Comparison of ENCODE assay signal across 1 cellular context in the genomic region with DNA sequence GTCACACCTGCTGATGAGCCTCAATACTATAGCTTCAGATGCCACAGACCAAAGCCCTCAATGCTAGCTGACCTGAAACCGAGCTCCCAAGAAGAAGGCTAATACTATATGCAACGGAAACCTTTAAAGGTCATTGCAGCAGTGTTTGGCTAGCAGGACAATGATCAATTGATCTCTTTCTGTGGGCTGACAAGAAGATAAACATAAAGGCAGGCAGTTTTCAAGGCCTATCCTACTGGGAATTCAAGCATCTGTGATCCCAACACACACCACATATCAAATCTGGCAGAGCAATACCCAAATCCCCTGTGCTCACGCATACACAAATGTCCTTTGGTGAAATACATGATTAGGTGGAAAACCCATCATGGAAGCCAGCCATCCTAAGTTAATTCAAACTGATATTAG.
A peak's percentile ranks its signal among the peaks of the same experiment; 100 is the strongest.
TF ChIP-seq lines count a peak whose summit lies in the region.

No MANE protein-coding gene starts in this region.

TF ChIP-seq in HepG2, 621 proteins besides CTCF, POLR2A, EP300 and RAD21 (continued from another document and continues in another):
- no peak for TF ChIP-seq ZBTB43 (CRISPR knock-in tag; conservative IDR thresholded peaks at IDR 0.05)
- no peak for TF ChIP-seq RBM22 (optimal IDR thresholded peaks at IDR 0.05; ENCODE audit: low read length)
- TF ChIP-seq ZNF512B (CRISPR knock-in tag; IDR thresholded peaks at IDR 0.05; ENCODE audit: borderline replicate concordance), result no peak
- no peak for TF ChIP-seq EEA1 (CRISPR knock-in tag; IDR thresholded peaks at IDR 0.05; ENCODE audit: borderline replicate concordance)
- TF ChIP-seq ZNF709 (CRISPR knock-in tag; IDR thresholded peaks at IDR 0.05), result no peak
- TF ChIP-seq PLSCR1 (CRISPR knock-in tag; IDR thresholded peaks at IDR 0.05; ENCODE audit: borderline replicate concordance), result no peak
- TF ChIP-seq, protein P1, sequence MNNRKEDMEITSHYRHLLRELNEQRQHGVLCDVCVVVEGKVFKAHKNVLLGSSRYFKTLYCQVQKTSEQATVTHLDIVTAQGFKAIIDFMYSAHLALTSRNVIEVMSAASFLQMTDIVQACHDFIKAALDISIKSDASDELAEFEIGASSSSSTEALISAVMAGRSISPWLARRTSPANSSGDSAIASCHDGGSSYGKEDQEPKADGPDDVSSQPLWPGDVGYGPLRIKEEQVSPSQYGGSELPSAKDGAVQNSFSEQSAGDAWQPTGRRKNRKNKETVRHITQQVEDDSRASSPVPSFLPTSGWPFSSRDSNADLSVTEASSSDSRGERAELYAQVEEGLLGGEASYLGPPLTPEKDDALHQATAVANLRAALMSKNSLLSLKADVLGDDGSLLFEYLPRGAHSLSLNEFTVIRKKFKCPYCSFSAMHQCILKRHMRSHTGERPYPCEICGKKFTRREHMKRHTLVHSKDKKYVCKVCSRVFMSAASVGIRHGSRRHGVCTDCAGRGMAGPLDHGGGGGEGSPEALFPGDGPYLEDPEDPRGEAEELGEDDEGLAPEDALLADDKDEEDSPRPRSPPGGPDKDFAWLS (CRISPR knock-in tag; IDR thresholded peaks at IDR 0.05; ENCODE audit: borderline replicate concordance), result no peak
- no peak for TF ChIP-seq EZH2 (conservative IDR thresholded peaks at IDR 0.05; ENCODE audit: low read depth, low read length)
- no peak for TF ChIP-seq PRMT3 (CRISPR knock-in tag; IDR thresholded peaks at IDR 0.05; ENCODE audit: borderline replicate concordance, low read depth)
- TF ChIP-seq, protein P2, sequence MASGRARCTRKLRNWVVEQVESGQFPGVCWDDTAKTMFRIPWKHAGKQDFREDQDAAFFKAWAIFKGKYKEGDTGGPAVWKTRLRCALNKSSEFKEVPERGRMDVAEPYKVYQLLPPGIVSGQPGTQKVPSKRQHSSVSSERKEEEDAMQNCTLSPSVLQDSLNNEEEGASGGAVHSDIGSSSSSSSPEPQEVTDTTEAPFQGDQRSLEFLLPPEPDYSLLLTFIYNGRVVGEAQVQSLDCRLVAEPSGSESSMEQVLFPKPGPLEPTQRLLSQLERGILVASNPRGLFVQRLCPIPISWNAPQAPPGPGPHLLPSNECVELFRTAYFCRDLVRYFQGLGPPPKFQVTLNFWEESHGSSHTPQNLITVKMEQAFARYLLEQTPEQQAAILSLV (CRISPR knock-in tag; IDR thresholded peaks at IDR 0.05; ENCODE audit: borderline replicate concordance), result no peak; the same call in 1 of the 2 replicates
- no peak for TF ChIP-seq PCBP2 (optimal IDR thresholded peaks at IDR 0.05; ENCODE audit: low read depth, low read length, poor library complexity, severe bottlenecking)
- TF ChIP-seq HES4 (CRISPR knock-in tag; IDR thresholded peaks at IDR 0.05; ENCODE audit: borderline replicate concordance), result no peak
- no peak for TF ChIP-seq TOE1 (CRISPR knock-in tag; IDR thresholded peaks at IDR 0.05)
- TF ChIP-seq, protein P3, sequence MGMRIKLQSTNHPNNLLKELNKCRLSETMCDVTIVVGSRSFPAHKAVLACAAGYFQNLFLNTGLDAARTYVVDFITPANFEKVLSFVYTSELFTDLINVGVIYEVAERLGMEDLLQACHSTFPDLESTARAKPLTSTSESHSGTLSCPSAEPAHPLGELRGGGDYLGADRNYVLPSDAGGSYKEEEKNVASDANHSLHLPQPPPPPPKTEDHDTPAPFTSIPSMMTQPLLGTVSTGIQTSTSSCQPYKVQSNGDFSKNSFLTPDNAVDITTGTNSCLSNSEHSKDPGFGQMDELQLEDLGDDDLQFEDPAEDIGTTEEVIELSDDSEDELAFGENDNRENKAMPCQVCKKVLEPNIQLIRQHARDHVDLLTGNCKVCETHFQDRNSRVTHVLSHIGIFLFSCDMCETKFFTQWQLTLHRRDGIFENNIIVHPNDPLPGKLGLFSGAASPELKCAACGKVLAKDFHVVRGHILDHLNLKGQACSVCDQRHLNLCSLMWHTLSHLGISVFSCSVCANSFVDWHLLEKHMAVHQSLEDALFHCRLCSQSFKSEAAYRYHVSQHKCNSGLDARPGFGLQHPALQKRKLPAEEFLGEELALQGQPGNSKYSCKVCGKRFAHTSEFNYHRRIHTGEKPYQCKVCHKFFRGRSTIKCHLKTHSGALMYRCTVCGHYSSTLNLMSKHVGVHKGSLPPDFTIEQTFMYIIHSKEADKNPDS (CRISPR knock-in tag; IDR thresholded peaks at IDR 0.05), result no peak
- no peak for TF ChIP-seq ELK4 (CRISPR knock-in tag; IDR thresholded peaks at IDR 0.05; ENCODE audit: borderline replicate concordance)
- TF ChIP-seq ZNF703 (CRISPR knock-in tag; IDR thresholded peaks at IDR 0.05; ENCODE audit: borderline replicate concordance), result no peak
- TF ChIP-seq KDM1A (CRISPR knock-in tag; IDR thresholded peaks at IDR 0.05), result no peak
- TF ChIP-seq FOXA3 (CRISPR knock-in tag; IDR thresholded peaks at IDR 0.05), result peak; percentile 86
- no peak for TF ChIP-seq KLF16 (CRISPR knock-in tag; IDR thresholded peaks at IDR 0.05)
- TF ChIP-seq SMYD3 (CRISPR knock-in tag; IDR thresholded peaks at IDR 0.05), result no peak
- TF ChIP-seq ZSCAN29 (CRISPR knock-in tag; conservative IDR thresholded peaks at IDR 0.05), result peak; percentile 54; the same call in 1 of the 2 replicates
- no peak for TF ChIP-seq TFDP1 (CRISPR knock-in tag; IDR thresholded peaks at IDR 0.05; ENCODE audit: borderline replicate concordance)
- no peak for TF ChIP-seq ZEB1 (IDR thresholded peaks at IDR 0.05; ENCODE audit: insufficient replicate concordance, low read depth)
- TF ChIP-seq KIAA2018 (CRISPR knock-in tag; IDR thresholded peaks at IDR 0.05; ENCODE audit: borderline replicate concordance), result no peak
- TF ChIP-seq ZNF652 (CRISPR knock-in tag; IDR thresholded peaks at IDR 0.05; ENCODE audit: borderline replicate concordance, low read depth), result peak; percentile 55; the same call in 1 of the 2 replicates
